Comparison of ENCODE assay signal across 8 cellular contexts in the genomic region with DNA sequence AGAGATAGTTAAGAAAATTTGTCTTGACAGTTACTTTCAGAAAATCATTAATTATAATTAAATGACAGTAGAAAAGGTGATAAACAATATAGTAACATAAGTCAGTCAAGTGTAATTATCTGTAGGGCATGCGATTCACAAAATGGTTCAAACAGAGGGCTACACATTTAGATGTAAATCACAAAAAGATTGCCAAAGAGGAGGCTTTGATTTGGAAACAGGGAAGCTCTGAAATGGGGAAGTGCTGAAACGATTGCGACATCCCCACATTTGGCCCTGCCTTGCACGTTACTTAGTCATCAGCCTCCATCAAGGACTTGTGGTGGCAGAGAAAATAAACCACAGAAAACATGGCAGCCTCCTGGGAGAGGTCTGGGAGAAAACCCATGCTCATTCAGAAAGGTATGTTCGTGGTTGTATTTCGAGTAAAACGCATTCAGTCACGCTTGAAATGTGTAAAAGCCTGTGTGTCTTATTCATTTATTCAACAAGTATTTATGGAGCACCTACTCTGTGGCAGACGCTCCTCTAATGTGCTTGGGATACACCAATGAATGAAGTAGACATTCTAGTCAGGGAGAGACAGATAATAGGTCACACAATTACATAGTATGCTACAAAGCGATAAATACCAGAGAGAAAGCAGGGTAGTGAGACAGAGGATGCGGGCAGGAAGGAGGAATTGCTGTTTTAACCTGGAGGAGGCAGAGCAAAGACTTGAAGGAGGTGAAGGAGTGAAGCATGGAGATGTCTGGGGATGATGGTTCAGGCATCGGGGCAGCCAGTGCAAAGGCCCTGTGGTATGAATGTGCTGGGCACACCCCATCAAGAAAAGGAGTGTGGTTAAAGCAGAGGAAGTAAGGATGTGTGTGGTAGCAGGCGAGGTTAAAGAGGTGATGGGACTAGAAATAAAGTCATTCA. TPM values are rescaled to one million over a fixed set of nuclear protein-coding genes. Genes with fewer than 3 reads are reported as not detected.
DNase-seq lines count a peak whose midpoint lies in the region; ATAC-seq, FAIRE-seq and TF ChIP-seq lines count a peak whose summit lies in the region.

No MANE protein-coding gene starts in this region.

- no peak overlapping the region for H4K5ac ChIP-seq in H1 (ENCODE audit: insufficient read length, low read depth, low read length)

- peak overlapping the region; percentile 18; the same call in 1 of the 2 replicates for H2BK5ac ChIP-seq in H1 (ENCODE audit: low read depth, low read length)

- TF ChIP-seq CTCF in PC-9 (conservative IDR thresholded peaks at IDR 0.05) (no peak), H1 (IDR thresholded peaks at IDR 0.05; ENCODE audit: control extremely low read depth in 1 of 3, insufficient read depth in 1 of 3, low read depth in 1 of 3, low read length in 3 of 3) (no peak)

- H3K79me1 ChIP-seq in H1 (ENCODE audit: low read depth, low read length) = peaks cover 12% of the 10 kb centered on the region

- peaks cover 27% of the 10 kb centered on the region for H3K36me3 ChIP-seq in PC-9 (ENCODE audit: low read depth)
- no peaks in the 10 kb centered on the region; a peak in 1 of 8 replicates for H3K36me3 ChIP-seq in H1 (ENCODE audit: control insufficient read depth in 2 of 4, insufficient read depth in 4 of 4, low read length in 3 of 4)
- H3K36me3 ChIP-seq in muscle layer of duodenum (ENCODE audit: control insufficient read depth in 1 of 2, insufficient read depth in 2 of 2, low read length in 2 of 2) = no peaks in the 10 kb centered on the region

- intact Hi-C loops in PC-9 (cut with micrococcal nuclease; ENCODE audit: unreplicated experiment) = loop anchor here (2.0 kb wide), 1 partner anchor 45 kb away; no protein-coding TSS in a partner anchor

- H2BK12ac ChIP-seq in H1 (ENCODE audit: low read depth, low read length) = no peak overlapping the region

- no peak overlapping the region for H3K9ac ChIP-seq in H1 (replicated peaks in 1 of 4; ENCODE audit: extremely low read depth in 1 of 4, low read depth in 3 of 4, low read length in 3 of 4)

- H3K4me1 ChIP-seq in PC-9 (replicated peaks; ENCODE audit: insufficient read depth) (peaks cover 60% of the 10 kb centered on the region), H1 (replicated peaks in 1 of 4; ENCODE audit: control insufficient read depth in 3 of 4, insufficient read depth in 4 of 4, low read length in 3 of 4) (peaks cover 7 to 19% (median 11%) of the 10 kb centered on the region in 4 experiments), muscle layer of duodenum (ENCODE audit: control insufficient read depth in 1 of 2, insufficient read depth in 2 of 2, low read length in 2 of 2) (peaks cover 3 to 10% of the 10 kb centered on the region in 2 donors)

- H2BK15ac ChIP-seq in H1 (ENCODE audit: low read length) = peak overlapping the region; percentile 36; the same call in 1 of the 2 replicates

- H3K27ac ChIP-seq in PC-9 (peak overlapping the region; percentile 89), H1 (ENCODE audit: low read depth, low read length) (no peak overlapping the region), muscle layer of duodenum (ENCODE audit: low read length) (peak overlapping the region; percentile 20)

- peak overlapping the region; percentile 8; the same call in 1 of the 2 replicates for H2AK5ac ChIP-seq in H1 (ENCODE audit: low read depth, low read length)

- H3K14ac ChIP-seq in H1 (ENCODE audit: insufficient read length) = no peak overlapping the region

- no peak overlapping the region for H4K8ac ChIP-seq in H1 (ENCODE audit: extremely low read depth, insufficient read depth, low read length)

- POLR2A ChIA-PET in PC-9 (lab: Charles Lee; ENCODE audit: unreplicated experiment) (interaction anchor here (0.5 to 1.3 kb wide), 3 partner anchors 9 to 83 kb away, joined by 3 to 4 read pairs (median 3); no protein-coding TSS in a partner anchor), H1 (lab: Charles Lee; ENCODE audit: partially characterized antibody) (interaction anchor here (0.9 to 2.3 kb wide), 5 partner anchors 9 to 51 kb away, joined by 3 to 8 read pairs (median 4); no protein-coding TSS in a partner anchor)

- H2AFZ ChIP-seq in PC-9 = no peak overlapping the region
- H2AFZ ChIP-seq in H1 (ENCODE audit: low read length) = no peak overlapping the region

- CTCF ChIA-PET in PC-9 (lab: Charles Lee) (interaction anchor here (0.7 kb wide), 1 partner anchor 98 kb away, joined by 3 read pairs; no protein-coding TSS in a partner anchor), H1 (lab: Charles Lee; ENCODE audit: partially characterized antibody) (no interaction called here)

- H3K79me2 ChIP-seq in PC-9 (ENCODE audit: low read depth) = peaks cover 96% of the 10 kb centered on the region
- H3K79me2 ChIP-seq in H1 (ENCODE audit: control insufficient read depth in 1 of 2, insufficient read depth in 2 of 2, low read length in 2 of 2) = peaks cover 21 to 95% of the 10 kb centered on the region in 2 experiments

- no peaks in the 10 kb centered on the region for H3K9me3 ChIP-seq in PC-9 (ENCODE audit: insufficient read depth, low read depth)
- no peaks in the 10 kb centered on the region for H3K9me3 ChIP-seq in H1 (ENCODE audit: insufficient read depth in 2 of 2, low read depth in 1 of 2, low read length in 1 of 2)
- no peaks in the 10 kb centered on the region for H3K9me3 ChIP-seq in muscle layer of duodenum (ENCODE audit: control insufficient read depth in 1 of 2, low read length in 2 of 2)

- H4K20me1 ChIP-seq in PC-9 (ENCODE audit: insufficient read depth) (0 out of 2 replicates have a peak, but pooled peaks cover 6% of the 10 kb centered on the region), H1 (replicated peaks in 1 of 2; ENCODE audit: control insufficient read depth in 1 of 2, insufficient read depth in 2 of 2, low read length in 2 of 2) (no peaks in the 10 kb centered on the region)

- no peak overlapping the region for H3K4ac ChIP-seq in H1 (replicated peaks; ENCODE audit: insufficient read length, low read depth, low read length)

- H2BK120ac ChIP-seq in H1 (replicated peaks; ENCODE audit: low read depth, low read length) = no peak overlapping the region

- WGBS in H1 (ENCODE audit: extremely low coverage in 1 of 2, insufficient coverage in 1 of 2, insufficient read length in 1 of 2, insufficient replicate concordance in 2 of 2, low coverage in 1 of 2, low lambda C conversion rate in 2 of 2, missing lambda C conversion rate in 1 of 2), 2 experiments = 75% methylated on average over 13 of the region's 13 CpGs; no CpG with 5 or more reads in 1 of the 2 experiments

- no peak overlapping the region for H3K18ac ChIP-seq in H1 (ENCODE audit: extremely low read depth, low read length)

- H3K23me2 ChIP-seq in H1 (ENCODE audit: low read depth, low read length) = 0 out of 2 replicates have a peak, but pooled peaks cover 1% of the 10 kb centered on the region

- TF ChIP-seq EP300 in H1 (IDR thresholded peaks at IDR 0.05; ENCODE audit: borderline replicate concordance in 1 of 2, low read depth in 2 of 2, low read length in 2 of 2) = no peak

- ATAC-seq in GM19397 (IDR thresholded peaks at IDR 0.05; ENCODE audit: unreplicated experiment) (peak; percentile 39), HG03439 (IDR thresholded peaks at IDR 0.05; ENCODE audit: unreplicated experiment) (peak; percentile 57)

- H3K56ac ChIP-seq in H1 (replicated peaks; ENCODE audit: insufficient read length, low read depth, low read length) = no peak overlapping the region

- H3K27me3 ChIP-seq in PC-9 (ENCODE audit: insufficient read depth, low read depth) = no peaks in the 10 kb centered on the region
- H3K27me3 ChIP-seq in H1 (replicated peaks in 1 of 4; ENCODE audit: control insufficient read depth in 3 of 4, extremely low read depth in 1 of 4, insufficient read depth in 3 of 4, low read length in 3 of 4) = no peaks in the 10 kb centered on the region
- H3K27me3 ChIP-seq in muscle layer of duodenum (ENCODE audit: low read depth, low read length) = no peaks in the 10 kb centered on the region

- H3K4me2 ChIP-seq in PC-9 (peak overlapping the region; percentile 68), H1 (ENCODE audit: insufficient read depth in 1 of 2, low read depth in 2 of 2, low read length in 2 of 2) (no peak overlapping the region; a peak in 1 of 4 replicates)

- TF ChIP-seq POLR2A in H1 (IDR thresholded peaks at IDR 0.05; ENCODE audit: control extremely low read depth in 1 of 2, low read depth in 2 of 2, low read length in 2 of 2) = no peak

- no peak overlapping the region for H2BK20ac ChIP-seq in H1 (ENCODE audit: low read length)

- no peak overlapping the region for H3K23ac ChIP-seq in H1 (ENCODE audit: insufficient read length)

- no peaks in the 10 kb centered on the region for H3K9me2 ChIP-seq in PC-9 (ENCODE audit: insufficient read depth)

- FAIRE-seq in H1 (lab: Jason Lieb, UNC) = peak; percentile 57

- H3F3A ChIP-seq in PC-9 (ENCODE audit: insufficient read depth, low read depth) = peaks cover 46% of the 10 kb centered on the region

- H4K91ac ChIP-seq in H1 (replicated peaks; ENCODE audit: insufficient read length, low read length) = no peak overlapping the region

- no TSS peak for BruUV-seq in PC-9 (replicated peaks; lab: Mats Ljungman, UMichigan)

- DNase-seq in Daoy (ENCODE audit: low read depth) (peak; percentile 95), PC-9 (peak; percentile 75 to 95), H1 (ENCODE audit: low read depth in 1 of 2, low spot score in 2 of 2) (peak in 1 of 2 experiments; percentile 41), NCI-H146 treated with DMSO at 0.1 percent for 48 hours (lab: John Stamatoyannopoulos, UW; ENCODE audit: unreplicated experiment) (no peak)
- no peak for DNase-seq in activated CD8-positive, alpha-beta memory T cell treated with anti-CD3 and anti-CD28 coated beads, Interleukin-2, amount 50 U/mL, for 4 hours

- TF ChIP-seq RAD21 in H1 (IDR thresholded peaks at IDR 0.05 in 1 of 2, conservative IDR thresholded peaks at IDR 0.05 in 1 of 2; ENCODE audit: low read depth in 2 of 2, low read length in 2 of 2) = no peak

- peak overlapping the region; percentile 30; the same call in 1 of the 2 replicates for H3K4me3 ChIP-seq in PC-9
- no peak overlapping the region for H3K4me3 ChIP-seq in H1 (ENCODE audit: extremely low read depth in 1 of 4, insufficient read depth in 2 of 4, low read depth in 3 of 4, low read length in 4 of 4)
- no peak overlapping the region for H3K4me3 ChIP-seq in muscle layer of duodenum (ENCODE audit: low read depth in 1 of 2, low read length in 2 of 2)

TF ChIP-seq in H1, 55 proteins besides CTCF, POLR2A, EP300 and RAD21 (continues in another document):
- no peak for TF ChIP-seq EGR1 (IDR thresholded peaks at IDR 0.05; ENCODE audit: borderline replicate concordance, low read depth, low read length)

RNA-seq across cellular contexts. Expression of gene RBM47, which starts 7.8 kb away (rescaled TPM):
- 3.7 and 3.8 TPM in 2 replicates for total RNA-seq in Daoy (2014; rRNA removed; shearing (Covaris generic))
- total RNA-seq in PC-9 (2021) = 78.0 and 79.0 TPM in 2 replicates
- 73.1 and 78.9 TPM in 2 replicates for total RNA-seq in H1 (2021; fragmentation: NEBNext Ultra II Directional; extraction: Animal tissue kit (Norgen Biotek cat#: 25700))
- polyA plus RNA-seq in H1 (2011; rRNA removed) = 42.8 and 67.6 TPM in 2 replicates
- polyA plus RNA-seq in H1 (2011; cell fraction: cytosol; rRNA removed) = 66.0 TPM
- polyA plus RNA-seq in H1 (2011; cell fraction: nucleus; rRNA removed) = 101 TPM
- 31.2 to 39.0 TPM (median 33.4 TPM) in 4 replicates for polyA plus RNA-seq in H1 (2012, experiment 1 of 2)
- 15.2 TPM for polyA plus RNA-seq in H1 (2012, experiment 2 of 2)
- 49.4 TPM for polyA plus RNA-seq in H1 (2013, experiment 1 of 2)
- polyA plus RNA-seq in H1 (2013, experiment 2 of 2) = 50.7 TPM
- polyA minus RNA-seq in H1 (2011; rRNA and poly(A)+ RNA removed) = 41.2 and 61.3 TPM in 2 replicates
- 53.3 TPM for polyA minus RNA-seq in H1 (2011; cell fraction: cytosol; rRNA and poly(A)+ RNA removed)
- 66.1 TPM for polyA minus RNA-seq in H1 (2011; cell fraction: nucleus; rRNA and poly(A)+ RNA removed)

Comparison
In these comparisons a context has a peak if more than half of its experiments do, and no peak if none do; other contexts are left out.
1. DNase-seq: peak in Daoy (single experiment) and PC-9 (2 of 2); none in NCI-H146 treated with DMSO at 0.1 percent for 48 hours (single experiment) and activated CD8-positive, alpha-beta memory T cell treated with anti-CD3 and anti-CD28 coated beads, Interleukin-2, amount 50 U/mL, for 4 hours (single experiment).
2. RNA of gene RBM47, which starts 7.8 kb away (total RNA-seq): 73.1 to 78.9 TPM in H1 and 78.0 to 79.0 TPM in PC-9; 3.7 to 3.8 TPM in Daoy; every median in the first group is over 10 times any median in the second.